Comparison of ENCODE assay signal across 17 cellular contexts in the genomic region with DNA sequence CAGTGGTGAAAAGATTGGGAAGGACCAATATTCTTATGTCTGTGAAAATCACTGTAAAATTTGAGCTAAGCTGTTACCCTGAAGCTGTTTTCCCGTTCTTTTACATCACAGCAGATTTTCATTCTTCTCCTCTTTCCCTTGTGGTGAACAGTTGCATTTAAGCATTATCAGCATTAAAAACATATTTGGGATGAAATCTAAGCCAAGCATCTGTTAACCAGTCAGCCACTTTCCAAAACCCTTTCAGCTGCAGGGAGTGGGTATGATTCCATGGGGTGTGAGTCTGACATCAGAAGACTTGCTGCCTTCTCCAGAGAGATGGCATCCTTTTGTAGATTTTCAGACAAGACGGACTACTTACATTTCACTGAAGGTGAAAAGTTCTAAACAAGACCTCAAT.
DNase-seq lines count a peak whose midpoint lies in the region; ATAC-seq, FAIRE-seq and TF ChIP-seq lines count a peak whose summit lies in the region.
"Had no signal": no experiment of that assay in that cellular context is flagged by ENCODE, and none has a peak within 500 bp of the region (broad histone marks: within the 10 kb centered on the region; RNA-seq: fewer than 3 reads in every experiment).

No MANE protein-coding gene starts in this region.

- no peak overlapping the region for H3K4me3 Mint-ChIP-seq in GM23338
- no peak overlapping the region for H3K4me3 Mint-ChIP-seq in natural killer cell treated with Interleukin-12 subunit alpha and Interleukin-12 subunit beta and Interleukin-15 and Interleukin-18, amount 100 ng/mL, for 72 hours
- H3K4me3 Mint-ChIP-seq: activated CD4-positive, alpha-beta memory T cell treated with anti-CD3 and anti-CD28 coated beads for 36 hours had no signal

- no peak for TF ChIP-seq EP300 in A549 (IDR thresholded peaks at IDR 0.05)

- no peaks in the 10 kb centered on the region for H3K9me3 ChIP-seq in A549
- H3K9me3 ChIP-seq: neutrophil had no signal

- H3K4me1 Mint-ChIP-seq in GM23338, result peaks cover 83% of the 10 kb centered on the region
- H3K4me1 Mint-ChIP-seq in natural killer cell treated with Interleukin-12 subunit alpha and Interleukin-12 subunit beta and Interleukin-15 and Interleukin-18, amount 100 ng/mL, for 72 hours (ENCODE audit: low read depth in 2 of 2), result peaks cover 2 to 7% of the 10 kb centered on the region in 2 donors

- H3K4me2 ChIP-seq in A549, result no peak overlapping the region
- no peak overlapping the region for H3K4me2 ChIP-seq in GM23338

- no peak for TF ChIP-seq POLR2A in A549 (IDR thresholded peaks at IDR 0.05; ENCODE audit: low read length)

- H3K27ac Mint-ChIP-seq in GM23338, result peak overlapping the region; percentile 70; the same call in 1 of the 2 replicates
- H3K27ac Mint-ChIP-seq in natural killer cell treated with Interleukin-12 subunit alpha and Interleukin-12 subunit beta and Interleukin-15 and Interleukin-18, amount 100 ng/mL, for 72 hours, result no peak overlapping the region
- H3K27ac Mint-ChIP-seq: activated CD4-positive, alpha-beta memory T cell treated with anti-CD3 and anti-CD28 coated beads for 36 hours had no signal

- H3K4me3 ChIP-seq in A549 (no peak overlapping the region), GM23338 (no peak overlapping the region), fibroblast of villous mesenchyme (ENCODE audit: low read depth, low read length) (no peak overlapping the region)
- H3K4me3 ChIP-seq: cardiac muscle cell, lung had no signal

- ATAC-seq in A549, result no peak; a peak in 1 of 6 replicates
- ATAC-seq in GM23338, result no peak
- peak; percentile 27 for ATAC-seq in SK-N-SH treated with all-trans-retinoic acid at 6 μM for 48 hours
- ATAC-seq in HG03175 (IDR thresholded peaks at IDR 0.05; ENCODE audit: unreplicated experiment), result no peak
- no peak for ATAC-seq in natural killer cell treated with Interleukin-12 subunit alpha and Interleukin-12 subunit beta and Interleukin-15 and Interleukin-18, amount 100 ng/mL, for 72 hours

- 78% methylated on average over 2 of the region's 2 CpGs for WGBS in A549 (ENCODE audit: missing lambda C conversion rate)

- no peaks in the 10 kb centered on the region for H3F3A ChIP-seq in GM23338 (replicated peaks; ENCODE audit: low read depth)

- H4K20me1 ChIP-seq in GM23338 (replicated peaks; ENCODE audit: insufficient read depth), result peaks cover 12% of the 10 kb centered on the region; the same call in 1 of the 2 replicates

- H3K27ac ChIP-seq in A549 (no peak overlapping the region), GM23338 (ENCODE audit: low read depth) (no peak overlapping the region)
- H3K27ac ChIP-seq: cardiac muscle cell, neutrophil had no signal

- TF ChIP-seq CTCF in A549 (IDR thresholded peaks at IDR 0.05), result no peak
- no peak for TF ChIP-seq CTCF in GM23338 (conservative IDR thresholded peaks at IDR 0.05; ENCODE audit: low read depth in 2 of 2)
- no peak for TF ChIP-seq CTCF in fibroblast of villous mesenchyme (IDR thresholded peaks at IDR 0.05; ENCODE audit: insufficient read depth, low read depth, low read length)

- no peaks in the 10 kb centered on the region for H3K36me3 ChIP-seq in GM23338 (ENCODE audit: insufficient read depth)
- H3K36me3 ChIP-seq: cardiac muscle cell, neutrophil had no signal

- H3K79me2 ChIP-seq in GM23338 (replicated peaks; ENCODE audit: insufficient read depth), result peaks cover 98% of the 10 kb centered on the region

- H3K36me3 Mint-ChIP-seq in GM23338 (ENCODE audit: low read depth), result no peaks in the 10 kb centered on the region
- H3K36me3 Mint-ChIP-seq in natural killer cell treated with Interleukin-12 subunit alpha and Interleukin-12 subunit beta and Interleukin-15 and Interleukin-18, amount 100 ng/mL, for 72 hours, result no peaks in the 10 kb centered on the region
- H3K36me3 Mint-ChIP-seq: activated CD4-positive, alpha-beta memory T cell treated with anti-CD3 and anti-CD28 coated beads for 36 hours had no signal

- peaks cover 5% of the 10 kb centered on the region for H3K27me3 Mint-ChIP-seq in GM23338 (ENCODE audit: insufficient read depth, low read depth, poor library complexity)
- H3K27me3 Mint-ChIP-seq in natural killer cell treated with Interleukin-12 subunit alpha and Interleukin-12 subunit beta and Interleukin-15 and Interleukin-18, amount 100 ng/mL, for 72 hours, result no peaks in the 10 kb centered on the region

- no peaks in the 10 kb centered on the region for H3K9me3 Mint-ChIP-seq in GM23338
- no peaks in the 10 kb centered on the region for H3K9me3 Mint-ChIP-seq in natural killer cell treated with Interleukin-12 subunit alpha and Interleukin-12 subunit beta and Interleukin-15 and Interleukin-18, amount 100 ng/mL, for 72 hours
- H3K9me3 Mint-ChIP-seq: activated CD4-positive, alpha-beta memory T cell treated with anti-CD3 and anti-CD28 coated beads for 36 hours had no signal

- DNase-seq in A549 (ENCODE audit: low read depth in 1 of 2, low spot score in 1 of 2), result no peak
- DNase-seq in GM23338 (ENCODE audit: low spot score), result no peak
- peak; percentile 61 for DNase-seq in fibroblast of villous mesenchyme (ENCODE audit: low read depth)
- DNase-seq in dermis blood vessel endothelial cell, result no peak
- no peak for DNase-seq in natural killer cell treated with Interleukin-12 subunit alpha and Interleukin-12 subunit beta and Interleukin-15 and Interleukin-18, amount 100 ng/mL, for 72 hours (ENCODE audit: low spot score)
- no peak for DNase-seq in NCI-H526 treated with DMSO at 0.1 percent for 48 hours (lab: John Stamatoyannopoulos, UW)
- DNase-seq: activated CD4-positive, alpha-beta memory T cell treated with anti-CD3 and anti-CD28 coated beads for 36 hours; activated effector memory CD4-positive, alpha-beta T cell treated with anti-CD3 and anti-CD28 coated beads, Interleukin-2, amount 50 U/mL, for 16 hours; DND-41; NCI-H1048; SHP77 had no signal

- POLR2A ChIA-PET in A549 (lab: Yijun Ruan, JAX), result no interaction called here

- TF ChIP-seq RAD21 in A549 (conservative IDR thresholded peaks at IDR 0.05 in 1 of 2, IDR thresholded peaks at IDR 0.05 in 1 of 2), result no peak

- H3K27me3 ChIP-seq in GM23338 (ENCODE audit: insufficient read depth), result no peaks in the 10 kb centered on the region
- H3K27me3 ChIP-seq: cardiac muscle cell, neutrophil had no signal

- no peaks in the 10 kb centered on the region for H3K9me2 ChIP-seq in GM23338 (ENCODE audit: insufficient read depth)

- FAIRE-seq in A549 (lab: Jason Lieb, UNC), result no peak
- FAIRE-seq: TTC549 had no signal

- H3K4me1 ChIP-seq in A549 (peaks cover 80% of the 10 kb centered on the region), GM23338 (ENCODE audit: insufficient read depth) (peaks cover 64% of the 10 kb centered on the region)

- CTCF ChIA-PET in A549 (lab: Yijun Ruan, JAX), result interaction anchor here (1.0 to 1.3 kb wide), 3 partner anchors 8 to 35 kb away, joined by 3 read pairs; no protein-coding TSS in a partner anchor

- H2AFZ ChIP-seq in GM23338, result no peak overlapping the region

TF ChIP-seq in A549, 52 proteins besides CTCF, POLR2A, EP300 and RAD21:
- TF ChIP-seq MAFK (IDR thresholded peaks at IDR 0.05; ENCODE audit: partially characterized antibody) (peak; percentile 82), CBX8 (IDR thresholded peaks at IDR 0.05) (no peak)

TF ChIP-seq in GM23338, 12 proteins besides CTCF, POLR2A, EP300 and RAD21 (continues in another document):
- TF ChIP-seq ZNF331 (CRISPR knock-in tag; IDR thresholded peaks at IDR 0.05; ENCODE audit: low read depth), result no peak

TF ChIP-seq in SK-N-SH treated with all-trans-retinoic acid at 6 μM for 48 hours, 23 proteins besides CTCF, POLR2A, EP300 and RAD21:
- TF ChIP-seq POU6F1 (CRISPR knock-in tag; IDR thresholded peaks at IDR 0.05; ENCODE audit: borderline replicate concordance, low read depth) (no peak), CSDC2 (CRISPR knock-in tag; IDR thresholded peaks at IDR 0.05) (no peak)
